Comparison of ENCODE assay signal across 14 cellular contexts in the genomic region with DNA sequence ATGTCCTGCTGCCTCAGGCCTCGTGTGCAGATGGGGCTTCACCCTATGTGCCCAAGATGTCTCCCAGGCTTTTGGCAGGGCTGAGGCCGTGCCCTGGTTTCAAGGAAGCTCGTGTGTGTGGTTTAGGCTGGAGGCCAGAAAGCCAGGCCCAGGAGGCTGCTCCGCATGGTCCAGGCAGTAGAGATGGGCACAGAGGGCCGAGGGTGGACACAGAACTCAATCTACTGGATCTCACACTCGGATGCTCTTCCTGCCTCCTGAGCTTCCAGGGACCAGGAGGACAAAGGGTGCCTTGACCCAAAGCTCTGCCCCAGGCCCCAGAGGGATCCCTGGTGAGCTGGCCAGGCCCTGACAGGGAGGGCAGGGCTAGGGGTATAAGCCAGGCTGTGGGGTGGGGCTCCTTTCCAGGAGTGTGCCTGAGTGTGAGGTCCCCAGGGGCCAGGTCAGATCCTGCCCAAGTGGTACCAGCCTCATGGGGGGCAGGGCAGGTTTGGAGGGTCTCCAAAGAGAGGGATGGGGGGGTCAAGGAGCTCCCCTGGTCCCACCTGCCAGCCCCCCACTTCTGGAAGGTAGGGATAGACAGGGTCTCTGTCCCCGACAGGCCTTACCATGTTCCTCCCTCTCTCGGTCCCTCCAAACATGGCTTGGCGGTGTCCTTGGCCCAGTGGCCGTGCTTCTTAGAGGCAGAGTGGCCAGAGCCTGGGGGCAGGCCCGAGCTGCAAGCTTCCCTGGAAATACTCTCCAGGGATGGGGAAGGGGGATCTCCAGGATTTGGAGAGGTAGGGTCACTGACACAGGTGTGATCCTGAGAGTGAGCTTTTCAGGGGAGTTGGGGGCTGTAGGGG. TPM values are rescaled to one million over a fixed set of nuclear protein-coding genes. Genes with fewer than 3 reads are reported as not detected.
"Had no signal": no experiment of that assay in that cellular context is flagged by ENCODE, and none has a peak within 500 bp of the region (broad histone marks: within the 10 kb centered on the region; RNA-seq: fewer than 3 reads in every experiment).

No MANE protein-coding gene starts in this region.

- H3K27me3 Mint-ChIP-seq: activated naive CD8-positive, alpha-beta T cell treated with anti-CD3 and anti-CD28 coated beads, Interleukin-2, amount 50 U/mL, for 24 hours; stimulated activated naive CD8-positive, alpha-beta T cell treated with anti-CD3 and anti-CD28 coated beads, Interleukin-15, Interleukin-2, amounts not matched to agents 100 ng/mL and 50 ng/mL, for 24 hours; type B pancreatic cell had no signal

- H3K9me3 ChIP-seq: SK-N-SH had no signal

- ATAC-seq: activated CD4-positive, CD25-positive, alpha-beta regulatory T cell treated with anti-CD3 and anti-CD28 coated beads, Interleukin-2, amount 50 U/mL, for 24 hours; activated naive CD8-positive, alpha-beta T cell treated with anti-CD3 and anti-CD28 coated beads, Interleukin-2, amount 50 U/mL, for 24 hours; esophagus mucosa; T-cell had no signal

- H3K27ac Mint-ChIP-seq: activated naive CD4-positive, alpha-beta T cell treated with anti-CD3 and anti-CD28 coated beads for 36 hours; activated naive CD8-positive, alpha-beta T cell treated with anti-CD3 and anti-CD28 coated beads, Interleukin-2, amount 50 U/mL, for 24 hours; stimulated activated naive CD8-positive, alpha-beta T cell treated with anti-CD3 and anti-CD28 coated beads, Interleukin-15, Interleukin-2, amounts not matched to agents 100 ng/mL and 50 ng/mL, for 24 hours; T-cell; type B pancreatic cell had no signal

- H3K9me3 Mint-ChIP-seq: activated naive CD4-positive, alpha-beta T cell treated with anti-CD3 and anti-CD28 coated beads for 36 hours; stimulated activated naive CD8-positive, alpha-beta T cell treated with anti-CD3 and anti-CD28 coated beads, Interleukin-15, Interleukin-2, amounts not matched to agents 100 ng/mL and 50 ng/mL, for 24 hours; type B pancreatic cell had no signal

- H3K36me3 Mint-ChIP-seq: T-cell, type B pancreatic cell had no signal

- H3K9ac ChIP-seq: SK-N-SH had no signal

- H3K4me1 Mint-ChIP-seq: activated naive CD8-positive, alpha-beta T cell treated with anti-CD3 and anti-CD28 coated beads, Interleukin-2, amount 50 U/mL, for 24 hours; T-cell had no signal

- DNase-seq: activated CD4-positive, alpha-beta T cell treated with anti-CD3 and anti-CD28 coated beads, Interleukin-2, amount 50 U/mL, for 4 hours; activated naive CD4-positive, alpha-beta T cell treated with anti-CD3 and anti-CD28 coated beads for 36 hours; activated naive CD8-positive, alpha-beta T cell treated with anti-CD3 and anti-CD28 coated beads, Interleukin-2, amount 50 U/mL, for 24 hours; activated T-cell treated with anti-CD3 and anti-CD28 coated beads for 4 hours; kidney glomerular epithelial cell; midbrain; SK-N-SH; T-cell; T1000 had no signal

- H3K4me3 Mint-ChIP-seq: activated naive CD4-positive, alpha-beta T cell treated with anti-CD3 and anti-CD28 coated beads for 36 hours; activated naive CD8-positive, alpha-beta T cell treated with anti-CD3 and anti-CD28 coated beads, Interleukin-2, amount 50 U/mL, for 24 hours; stimulated activated naive CD8-positive, alpha-beta T cell treated with anti-CD3 and anti-CD28 coated beads, Interleukin-15, Interleukin-2, amounts not matched to agents 100 ng/mL and 50 ng/mL, for 24 hours; T-cell; type B pancreatic cell had no signal

- FAIRE-seq: colon had no signal

RNA-seq across cellular contexts. Expression of gene HTRA3, which starts 23.8 kb away (rescaled TPM):
- total RNA-seq: activated naive CD4-positive, alpha-beta T cell treated with anti-CD3 and anti-CD28 coated beads for 36 hours had no signal
